3 cellular contexts compared by ENCODE assay signal in the genomic region with DNA sequence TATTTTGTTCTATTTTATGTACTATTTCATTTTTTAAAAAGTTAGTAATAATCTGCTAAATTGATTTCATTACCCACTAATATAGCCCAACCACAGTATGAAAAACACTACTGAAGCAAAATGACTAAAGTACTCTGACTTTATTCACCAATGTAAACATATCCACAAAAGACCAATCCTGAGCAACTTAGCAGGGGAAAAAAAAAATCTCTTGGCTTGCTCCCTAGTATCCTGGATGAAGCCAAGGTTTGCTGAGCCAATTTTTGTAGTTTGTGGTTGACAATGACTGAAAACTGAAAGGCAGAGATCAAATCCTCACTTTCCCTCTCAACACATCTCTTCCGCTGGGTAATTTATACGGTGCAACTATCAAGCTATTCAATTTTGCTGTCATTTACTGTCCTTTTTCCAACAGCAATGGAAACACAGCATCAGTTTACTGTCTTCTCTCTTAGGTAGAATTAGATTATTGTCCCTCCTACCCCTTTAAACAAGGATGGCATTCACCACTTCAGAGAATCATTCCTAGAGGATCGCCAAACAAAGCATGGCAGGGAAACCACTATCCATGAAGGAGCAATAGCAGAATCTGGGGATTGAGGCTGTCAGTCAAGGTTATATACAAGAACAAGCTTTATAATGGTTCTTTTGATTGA.
TF ChIP-seq lines count a peak whose summit lies in the region.

No MANE protein-coding gene starts in this region.

TF ChIP-seq in liver, 16 proteins besides CTCF, POLR2A, EP300 and RAD21 (continued from another document):
- TF ChIP-seq, protein P1, sequence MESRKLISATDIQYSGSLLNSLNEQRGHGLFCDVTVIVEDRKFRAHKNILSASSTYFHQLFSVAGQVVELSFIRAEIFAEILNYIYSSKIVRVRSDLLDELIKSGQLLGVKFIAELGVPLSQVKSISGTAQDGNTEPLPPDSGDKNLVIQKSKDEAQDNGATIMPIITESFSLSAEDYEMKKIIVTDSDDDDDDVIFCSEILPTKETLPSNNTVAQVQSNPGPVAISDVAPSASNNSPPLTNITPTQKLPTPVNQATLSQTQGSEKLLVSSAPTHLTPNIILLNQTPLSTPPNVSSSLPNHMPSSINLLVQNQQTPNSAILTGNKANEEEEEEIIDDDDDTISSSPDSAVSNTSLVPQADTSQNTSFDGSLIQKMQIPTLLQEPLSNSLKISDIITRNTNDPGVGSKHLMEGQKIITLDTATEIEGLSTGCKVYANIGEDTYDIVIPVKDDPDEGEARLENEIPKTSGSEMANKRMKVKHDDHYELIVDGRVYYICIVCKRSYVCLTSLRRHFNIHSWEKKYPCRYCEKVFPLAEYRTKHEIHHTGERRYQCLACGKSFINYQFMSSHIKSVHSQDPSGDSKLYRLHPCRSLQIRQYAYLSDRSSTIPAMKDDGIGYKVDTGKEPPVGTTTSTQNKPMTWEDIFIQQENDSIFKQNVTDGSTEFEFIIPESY (IDR thresholded peaks at IDR 0.05): peak; percentile 28
- no peak for TF ChIP-seq FOXA1 (IDR thresholded peaks at IDR 0.05)
- TF ChIP-seq, protein P2, sequence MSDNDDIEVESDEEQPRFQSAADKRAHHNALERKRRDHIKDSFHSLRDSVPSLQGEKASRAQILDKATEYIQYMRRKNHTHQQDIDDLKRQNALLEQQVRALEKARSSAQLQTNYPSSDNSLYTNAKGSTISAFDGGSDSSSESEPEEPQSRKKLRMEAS (IDR thresholded peaks at IDR 0.05): no peak
- TF ChIP-seq HNF4A (conservative IDR thresholded peaks at IDR 0.05): peak in 1 of 2 donors; percentile 59
- TF ChIP-seq FOXA2 (IDR thresholded peaks at IDR 0.05): no peak
- peak in 1 of 2 donors; percentile 57 for TF ChIP-seq RXRA (IDR thresholded peaks at IDR 0.05)
- peak; percentile 47 for TF ChIP-seq YY1 (IDR thresholded peaks at IDR 0.05)
- peak in 1 of 2 donors; percentile 16 for TF ChIP-seq GABPA (IDR thresholded peaks at IDR 0.05 in 1 of 2, conservative IDR thresholded peaks at IDR 0.05 in 1 of 2)
- TF ChIP-seq, protein P3, sequence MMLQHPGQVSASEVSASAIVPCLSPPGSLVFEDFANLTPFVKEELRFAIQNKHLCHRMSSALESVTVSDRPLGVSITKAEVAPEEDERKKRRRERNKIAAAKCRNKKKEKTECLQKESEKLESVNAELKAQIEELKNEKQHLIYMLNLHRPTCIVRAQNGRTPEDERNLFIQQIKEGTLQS (IDR thresholded peaks at IDR 0.05): no peak
- no peak for TF ChIP-seq HNF4G (IDR thresholded peaks at IDR 0.05)
- TF ChIP-seq REST (IDR thresholded peaks at IDR 0.05): peak; percentile 45
- TF ChIP-seq TAF1 (conservative IDR thresholded peaks at IDR 0.05): no peak
- TF ChIP-seq EGR1 (IDR thresholded peaks at IDR 0.05; ENCODE audit: low read depth in 2 of 2): no peak
TF ChIP-seq in liver: peak in this region for 7.

TF ChIP-seq in HepG2, 621 proteins besides CTCF, POLR2A, EP300 and RAD21 (continued from another document):
- no peak for TF ChIP-seq ZNF235 (CRISPR knock-in tag; IDR thresholded peaks at IDR 0.05; ENCODE audit: borderline replicate concordance)
- TF ChIP-seq, protein P4, sequence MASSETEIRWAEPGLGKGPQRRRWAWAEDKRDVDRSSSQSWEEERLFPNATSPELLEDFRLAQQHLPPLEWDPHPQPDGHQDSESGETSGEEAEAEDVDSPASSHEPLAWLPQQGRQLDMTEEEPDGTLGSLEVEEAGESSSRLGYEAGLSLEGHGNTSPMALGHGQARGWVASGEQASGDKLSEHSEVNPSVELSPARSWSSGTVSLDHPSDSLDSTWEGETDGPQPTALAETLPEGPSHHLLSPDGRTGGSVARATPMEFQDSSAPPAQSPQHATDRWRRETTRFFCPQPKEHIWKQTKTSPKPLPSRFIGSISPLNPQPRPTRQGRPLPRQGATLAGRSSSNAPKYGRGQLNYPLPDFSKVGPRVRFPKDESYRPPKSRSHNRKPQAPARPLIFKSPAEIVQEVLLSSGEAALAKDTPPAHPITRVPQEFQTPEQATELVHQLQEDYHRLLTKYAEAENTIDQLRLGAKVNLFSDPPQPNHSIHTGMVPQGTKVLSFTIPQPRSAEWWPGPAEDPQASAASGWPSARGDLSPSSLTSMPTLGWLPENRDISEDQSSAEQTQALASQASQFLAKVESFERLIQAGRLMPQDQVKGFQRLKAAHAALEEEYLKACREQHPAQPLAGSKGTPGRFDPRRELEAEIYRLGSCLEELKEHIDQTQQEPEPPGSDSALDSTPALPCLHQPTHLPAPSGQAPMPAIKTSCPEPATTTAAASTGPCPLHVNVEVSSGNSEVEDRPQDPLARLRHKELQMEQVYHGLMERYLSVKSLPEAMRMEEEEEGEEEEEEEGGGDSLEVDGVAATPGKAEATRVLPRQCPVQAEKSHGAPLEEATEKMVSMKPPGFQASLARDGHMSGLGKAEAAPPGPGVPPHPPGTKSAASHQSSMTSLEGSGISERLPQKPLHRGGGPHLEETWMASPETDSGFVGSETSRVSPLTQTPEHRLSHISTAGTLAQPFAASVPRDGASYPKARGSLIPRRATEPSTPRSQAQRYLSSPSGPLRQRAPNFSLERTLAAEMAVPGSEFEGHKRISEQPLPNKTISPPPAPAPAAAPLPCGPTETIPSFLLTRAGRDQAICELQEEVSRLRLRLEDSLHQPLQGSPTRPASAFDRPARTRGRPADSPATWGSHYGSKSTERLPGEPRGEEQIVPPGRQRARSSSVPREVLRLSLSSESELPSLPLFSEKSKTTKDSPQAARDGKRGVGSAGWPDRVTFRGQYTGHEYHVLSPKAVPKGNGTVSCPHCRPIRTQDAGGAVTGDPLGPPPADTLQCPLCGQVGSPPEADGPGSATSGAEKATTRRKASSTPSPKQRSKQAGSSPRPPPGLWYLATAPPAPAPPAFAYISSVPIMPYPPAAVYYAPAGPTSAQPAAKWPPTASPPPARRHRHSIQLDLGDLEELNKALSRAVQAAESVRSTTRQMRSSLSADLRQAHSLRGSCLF (CRISPR knock-in tag; IDR thresholded peaks at IDR 0.05; ENCODE audit: borderline replicate concordance): no peak
- no peak for TF ChIP-seq ZNF567 (CRISPR knock-in tag; IDR thresholded peaks at IDR 0.05; ENCODE audit: borderline replicate concordance)
- TF ChIP-seq PBX2 (CRISPR knock-in tag; IDR thresholded peaks at IDR 0.05): no peak
- TF ChIP-seq CENPT (CRISPR knock-in tag; IDR thresholded peaks at IDR 0.05; ENCODE audit: low read depth): no peak
- no peak for TF ChIP-seq SMYD3 (CRISPR knock-in tag; IDR thresholded peaks at IDR 0.05)
- TF ChIP-seq NPAS2 (CRISPR knock-in tag; IDR thresholded peaks at IDR 0.05; ENCODE audit: borderline replicate concordance): no peak
- no peak for TF ChIP-seq PHB2 (IDR thresholded peaks at IDR 0.05; ENCODE audit: partially characterized antibody)
- TF ChIP-seq HINFP (CRISPR knock-in tag; IDR thresholded peaks at IDR 0.05; ENCODE audit: low read depth): no peak
- TF ChIP-seq PCBP1 (IDR thresholded peaks at IDR 0.05; ENCODE audit: borderline replicate concordance, low read depth, low read length): no peak
- TF ChIP-seq DNMT1 (CRISPR knock-in tag; IDR thresholded peaks at IDR 0.05): no peak

TF ChIP-seq in SK-N-SH, 30 proteins besides CTCF, POLR2A, EP300 and RAD21:
- TF ChIP-seq, protein P5, sequence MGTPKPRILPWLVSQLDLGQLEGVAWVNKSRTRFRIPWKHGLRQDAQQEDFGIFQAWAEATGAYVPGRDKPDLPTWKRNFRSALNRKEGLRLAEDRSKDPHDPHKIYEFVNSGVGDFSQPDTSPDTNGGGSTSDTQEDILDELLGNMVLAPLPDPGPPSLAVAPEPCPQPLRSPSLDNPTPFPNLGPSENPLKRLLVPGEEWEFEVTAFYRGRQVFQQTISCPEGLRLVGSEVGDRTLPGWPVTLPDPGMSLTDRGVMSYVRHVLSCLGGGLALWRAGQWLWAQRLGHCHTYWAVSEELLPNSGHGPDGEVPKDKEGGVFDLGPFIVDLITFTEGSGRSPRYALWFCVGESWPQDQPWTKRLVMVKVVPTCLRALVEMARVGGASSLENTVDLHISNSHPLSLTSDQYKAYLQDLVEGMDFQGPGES (IDR thresholded peaks at IDR 0.05; ENCODE audit: low read depth, low read length): no peak
- TF ChIP-seq RCOR1 (IDR thresholded peaks at IDR 0.05; ENCODE audit: low read length) (no peak), GABPA (IDR thresholded peaks at IDR 0.05; ENCODE audit: low read depth) (no peak), FOXJ3 (CRISPR knock-in tag; IDR thresholded peaks at IDR 0.05) (no peak), JUND (IDR thresholded peaks at IDR 0.05) (no peak), EZH2phosphoT487 (IDR thresholded peaks at IDR 0.05; ENCODE audit: borderline replicate concordance, low read depth) (no peak), CHD2 (IDR thresholded peaks at IDR 0.05; ENCODE audit: low read length, partially characterized antibody) (no peak), NFIC (IDR thresholded peaks at IDR 0.05; ENCODE audit: borderline replicate concordance) (no peak), NRF1 (IDR thresholded peaks at IDR 0.05; ENCODE audit: low read depth, low read length) (no peak)
